In genomic region chr16:917591-918061, GRCh38 we compare ENCODE assay signal across 20 cellular contexts. TPM values are rescaled to one million over a fixed set of nuclear protein-coding genes. Genes with fewer than 3 reads are reported as not detected.
DNase-seq lines count a peak whose midpoint lies in the region; ATAC-seq and TF ChIP-seq lines count a peak whose summit lies in the region.
"Had no signal": no experiment of that assay in that cellular context is flagged by ENCODE, and none has a peak within 500 bp of the region (broad histone marks: within the 10 kb centered on the region; RNA-seq: fewer than 3 reads in every experiment).

No MANE protein-coding gene starts in this region.

- no peak overlapping the region for H3K27ac ChIP-seq in neuronal stem cell (replicated peaks; ENCODE audit: low read length)
- H3K27ac ChIP-seq: BLaER1 treated with 17β-estradiol and CSF1 and Interleukin-3, amounts not matched to agents 10 nM and 100 nM; SJSA1 had no signal

- no peak overlapping the region for H3K23ac ChIP-seq in neuronal stem cell (ENCODE audit: low read depth, low read length, poor library complexity)

- H3K14ac ChIP-seq in neuronal stem cell (ENCODE audit: low read length) = no peak overlapping the region

- no peak overlapping the region for H2BK5ac ChIP-seq in neuronal stem cell (ENCODE audit: low read length)

- H3K18ac ChIP-seq in neuronal stem cell (ENCODE audit: low read length) = no peak overlapping the region

- H3K4me3 ChIP-seq in neuronal stem cell (ENCODE audit: low read length in 2 of 2) (no peak overlapping the region), MG63 (no peak overlapping the region)
- H3K4me3 ChIP-seq: BLaER1 treated with 17β-estradiol and CSF1 and Interleukin-3, amounts not matched to agents 10 nM and 100 nM; HAP-1; SJSA1 had no signal

- no peaks in the 10 kb centered on the region for H3K36me3 ChIP-seq in neuronal stem cell (replicated peaks in 1 of 2; ENCODE audit: control insufficient read depth in 2 of 2, insufficient read depth in 2 of 2, low read length in 2 of 2)
- no peaks in the 10 kb centered on the region for H3K36me3 ChIP-seq in MG63
- H3K36me3 ChIP-seq: HAP-1, SJSA1 had no signal

- no CpG with 5 or more reads among the region's 21 CpGs for WGBS in neuronal stem cell (ENCODE audit: extremely low coverage in 2 of 2, insufficient read length in 2 of 2, insufficient replicate concordance in 1 of 2), 2 donors

- H4K8ac ChIP-seq in neuronal stem cell (ENCODE audit: low read depth, low read length) = no peak overlapping the region

- peaks cover 11% of the 10 kb centered on the region for H3K36me3 Mint-ChIP-seq in chondrocyte (ENCODE audit: low read depth)

- peaks cover 37% of the 10 kb centered on the region for H3K4me1 Mint-ChIP-seq in chondrocyte (ENCODE audit: low read depth)

- H2AK5ac ChIP-seq in neuronal stem cell (ENCODE audit: low read depth, low read length) = peak overlapping the region; percentile 17

- intact Hi-C loops in left cardiac atrium (cut with DNase I) = no loop called here
- intact Hi-C loops in cardiac septum (cut with DNase I) = no loop called here

- no peak overlapping the region for H3K4me3 Mint-ChIP-seq in chondrocyte (ENCODE audit: unreplicated experiment)
- H3K4me3 Mint-ChIP-seq: CD4-positive, alpha-beta memory T cell; HFFc6 had no signal

- peaks cover 1% of the 10 kb centered on the region for H3K79me1 ChIP-seq in neuronal stem cell (ENCODE audit: low read depth, low read length)

- H3K9me3 ChIP-seq in neuronal stem cell (replicated peaks in 1 of 2; ENCODE audit: control insufficient read depth in 2 of 2, insufficient read depth in 1 of 2, low read depth in 1 of 2, low read length in 2 of 2) (peaks cover 3 to 7% of the 10 kb centered on the region in 2 donors), MG63 (no peaks in the 10 kb centered on the region)
- H3K9me3 ChIP-seq: HAP-1, SJSA1 had no signal

- no peak overlapping the region for H2BK120ac ChIP-seq in neuronal stem cell (ENCODE audit: low read depth, low read length)

- H3K27me3 ChIP-seq in neuronal stem cell (ENCODE audit: control insufficient read depth in 3 of 3, insufficient read depth in 3 of 3, low read depth in 1 of 3, low read length in 3 of 3) (no peaks in the 10 kb centered on the region), MG63 (no peaks in the 10 kb centered on the region)
- H3K27me3 ChIP-seq: SJSA1 had no signal

- DNase-seq in left cardiac atrium (peak; percentile 13), cardiac septum (ENCODE audit: low spot score) (no peak), chondrocyte (ENCODE audit: low spot score) (peak; percentile 75), neuronal stem cell (ENCODE audit: low spot score) (no peak), cerebellum (ENCODE audit: low spot score) (no peak), DMS 273 treated with DMSO at 0.1 percent for 48 hours (lab: John Stamatoyannopoulos, UW) (no peak), MG63 (no peak)
- DNase-seq: CD4-positive, alpha-beta memory T cell; GOT3; HFFc6; KBM-7; NCI-H1105 treated with DMSO at 0.1 percent for 48 hours; NCI-H1930; NCI-H446; NCI-H82; NK-92 treated with Interleukin-12 subunit alpha and Interleukin-12 subunit beta, amount 100 ng/mL, for 24 hours; PC-3 had no signal

- TF ChIP-seq CTCF in chondrocyte (IDR thresholded peaks at IDR 0.05) = no peak

- no peak overlapping the region for H4K91ac ChIP-seq in neuronal stem cell (ENCODE audit: low read depth, low read length, poor library complexity)

- H3K27ac Mint-ChIP-seq in chondrocyte (ENCODE audit: unreplicated experiment) = peak overlapping the region; percentile 43
- H3K27ac Mint-ChIP-seq: CD4-positive, alpha-beta memory T cell; HFFc6 had no signal

- H2BK15ac ChIP-seq in neuronal stem cell (ENCODE audit: low read length) = no peak overlapping the region

- peak overlapping the region; percentile 36 for H2BK12ac ChIP-seq in neuronal stem cell (ENCODE audit: low read length)

- peaks cover 1 to 11% of the 10 kb centered on the region in 2 donors for H3K4me1 ChIP-seq in neuronal stem cell (ENCODE audit: control insufficient read depth in 2 of 2, insufficient read depth in 1 of 2, low read depth in 1 of 2, low read length in 2 of 2)
- H3K4me1 ChIP-seq: HAP-1, SJSA1 had no signal

- H3K9ac ChIP-seq in neuronal stem cell (ENCODE audit: low read depth, low read length, poor library complexity) = no peak overlapping the region
- H3K9ac ChIP-seq: BLaER1 treated with 17β-estradiol and CSF1 and Interleukin-3, amounts not matched to agents 10 nM and 100 nM had no signal

- no peak overlapping the region for H3K4me2 ChIP-seq in neuronal stem cell (ENCODE audit: insufficient read depth, low read length, poor library complexity, severe bottlenecking)

- H2AFZ ChIP-seq in neuronal stem cell (ENCODE audit: low read length) = no peak overlapping the region

- H3K4ac ChIP-seq in neuronal stem cell (ENCODE audit: low read length) = no peak overlapping the region

- H3K9me3 Mint-ChIP-seq in chondrocyte (ENCODE audit: low read depth) = peaks cover 2% of the 10 kb centered on the region

- no peak for ATAC-seq in left cardiac atrium
- ATAC-seq: PC-3 had no signal

- no peaks in the 10 kb centered on the region for H3K27me3 Mint-ChIP-seq in chondrocyte (ENCODE audit: low read depth)
- H3K27me3 Mint-ChIP-seq: CD4-positive, alpha-beta memory T cell had no signal

RNA-seq across cellular contexts. Expression of gene LMF1, which starts 53.2 kb away (rescaled TPM):
- total RNA-seq in left cardiac atrium (10 to 100 TPM; 11.9 to 12.0 TPM), cardiac septum (8.4 TPM), chondrocyte (21.6 to 25.6 TPM (median 21.7 TPM) in 3 replicates), cerebellum (11.4 TPM)
- 6.9 TPM for polyA plus RNA-seq in neuronal stem cell (2013, experiment 1 of 2)
- 6.7 TPM for polyA plus RNA-seq in neuronal stem cell (2013, experiment 2 of 2)
- total RNA-seq in MG63 (2014; rRNA removed; shearing (Covaris generic); ENCODE audit: low replicate concordance) = 8.8 and 11.1 TPM in 2 replicates

Comparison
In these comparisons a context has a peak if more than half of its experiments do, and no peak if none do; other contexts are left out.
1. DNase-seq: peak in left cardiac atrium (single experiment) and chondrocyte (single experiment); none in cardiac septum (single experiment), neuronal stem cell (single experiment), cerebellum (single experiment), DMS 273 treated with DMSO at 0.1 percent for 48 hours (single experiment) and MG63 (single experiment).